In the genomic region with DNA sequence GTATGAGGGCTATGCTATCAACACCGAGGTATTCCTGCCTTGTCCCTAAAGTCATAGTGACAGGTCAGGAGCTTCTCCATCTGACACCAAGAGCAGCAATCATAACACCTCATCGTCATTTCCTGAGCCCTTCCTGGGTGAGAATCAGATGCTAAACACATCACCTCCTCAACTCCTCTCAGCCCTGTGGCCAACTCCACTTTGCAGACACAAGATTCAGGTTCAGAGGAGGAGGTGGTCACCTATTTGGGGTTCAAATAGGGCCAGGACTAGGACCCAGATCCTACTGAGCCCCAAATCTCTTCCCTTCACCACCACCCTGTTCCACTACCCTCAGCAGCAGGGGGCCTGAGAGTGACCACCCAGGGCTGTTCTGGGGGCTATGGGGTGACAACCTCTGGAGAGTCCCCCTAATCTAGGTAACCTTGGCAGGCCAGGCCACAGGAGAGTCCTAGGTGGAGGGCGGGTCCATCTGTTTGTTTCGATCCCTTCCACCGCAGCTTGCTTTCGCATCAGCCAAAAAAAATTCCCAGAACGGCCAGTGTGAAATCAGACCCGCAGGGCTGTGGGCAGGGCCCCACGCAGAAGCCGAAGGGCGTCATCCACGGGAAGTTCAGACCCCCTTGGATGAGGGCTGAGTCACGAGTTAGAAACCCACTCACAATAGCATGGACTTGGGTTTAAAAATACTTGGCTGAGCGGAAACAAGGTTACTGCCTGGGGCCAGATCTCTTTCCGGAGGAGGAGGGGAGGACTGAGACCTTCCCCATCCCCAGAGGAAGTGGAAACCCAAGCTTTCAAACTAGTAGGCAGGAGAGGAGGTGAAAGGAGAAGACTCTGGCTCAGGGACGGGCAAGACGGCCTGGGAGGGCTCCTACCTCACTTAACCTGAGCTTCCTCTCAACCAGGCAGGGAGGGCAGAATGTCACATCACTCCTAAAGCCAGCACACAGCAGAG, we compare ENCODE assay signal across 8 cellular contexts. TPM values are rescaled to one million over a fixed set of nuclear protein-coding genes. Genes with fewer than 3 reads are reported as not detected.
DNase-seq lines count a peak whose midpoint lies in the region; ATAC-seq and TF ChIP-seq lines count a peak whose summit lies in the region.

No MANE protein-coding gene starts in this region.

- POLR2A ChIA-PET in HEK293 (lab: Yijun Ruan, JAX) (interaction anchor here (1.2 kb wide), 1 partner anchor 114 kb away, joined by 3 read pairs; no protein-coding TSS in a partner anchor), OCI-LY7 (lab: Charles Lee) (interaction anchor here (0.5 to 2.7 kb wide), 8 partner anchors 9 to 1711 kb away, joined by 3 to 16 read pairs (median 4); partner anchors contain the start of gene STK10)

- H3K4me1 ChIP-seq in HEK293 (ENCODE audit: control insufficient read depth, insufficient read depth, low read length) (peaks cover 2% of the 10 kb centered on the region; the same call in 1 of the 2 replicates), OCI-LY7 (ENCODE audit: insufficient read depth, low read length, poor library complexity, severe bottlenecking) (peaks cover 52% of the 10 kb centered on the region)

- peak overlapping the region; percentile 87 for H3K4me2 ChIP-seq in OCI-LY7 (ENCODE audit: low read length)

- H3K36me3 Mint-ChIP-seq in activated naive CD8-positive, alpha-beta T cell treated with anti-CD3 and anti-CD28 coated beads for 36 hours = peaks cover 64% of the 10 kb centered on the region

- H3K27me3 Mint-ChIP-seq in activated naive CD8-positive, alpha-beta T cell treated with anti-CD3 and anti-CD28 coated beads for 36 hours = no peaks in the 10 kb centered on the region

- H4K20me1 ChIP-seq in OCI-LY7 (ENCODE audit: insufficient read depth, low read length) = no peaks in the 10 kb centered on the region

- H2AFZ ChIP-seq in OCI-LY7 (ENCODE audit: low read length) = no peak overlapping the region; the same call in 1 of the 2 replicates

- no peaks in the 10 kb centered on the region for H3K9me3 Mint-ChIP-seq in activated naive CD8-positive, alpha-beta T cell treated with anti-CD3 and anti-CD28 coated beads for 36 hours

- no peaks in the 10 kb centered on the region for H3K9me2 ChIP-seq in OCI-LY7 (ENCODE audit: insufficient read depth, low read length)

- TSS peak; percentile 14 for BruUV-seq in OCI-LY7 (replicated peaks; lab: Mats Ljungman, UMichigan)

- peak; percentile 93 for DNase-seq in GDM1 (lab: John Stamatoyannopoulos, UW)
- DNase-seq in OCI-LY7 (ENCODE audit: low spot score) = peak; percentile 62
- peak; percentile 75 for DNase-seq in activated naive CD8-positive, alpha-beta T cell treated with anti-CD3 and anti-CD28 coated beads for 36 hours
- peak; percentile 50 for DNase-seq in iPS-NIHi7 (ENCODE audit: extremely low spot score)
- DNase-seq in stimulated activated naive CD4-positive, alpha-beta T cell (lab: John Stamatoyannopoulos, UW) = peak; percentile 26 to 62 (median 44)
- DNase-seq in midbrain (lab: John Stamatoyannopoulos, UW) = no peak
- no peak for DNase-seq in left colon

- peak overlapping the region; percentile 92 for H3K27ac Mint-ChIP-seq in activated naive CD8-positive, alpha-beta T cell treated with anti-CD3 and anti-CD28 coated beads for 36 hours

- no peak overlapping the region for H3K4me3 ChIP-seq in HEK293 (ENCODE audit: low read depth, low read length)
- H3K4me3 ChIP-seq in OCI-LY7 (ENCODE audit: low read depth, low read length, poor library complexity, severe bottlenecking) = peak overlapping the region; percentile 60

- no peaks in the 10 kb centered on the region for H3K36me3 ChIP-seq in HEK293 (ENCODE audit: control insufficient read depth in 2 of 2, insufficient read depth in 1 of 2, low read length in 2 of 2)
- peaks cover 36% of the 10 kb centered on the region for H3K36me3 ChIP-seq in OCI-LY7 (ENCODE audit: insufficient read depth, low read length)

- intact Hi-C loops in OCI-LY7 (cut with micrococcal nuclease; ENCODE audit: unreplicated experiment) (loop anchor here (1.0 kb wide), 1 partner anchor 8 kb away; no protein-coding TSS in a partner anchor), left colon (cut with DNase I, micrococcal nuclease) (no loop called here)

- peaks cover 83% of the 10 kb centered on the region for H3K4me1 Mint-ChIP-seq in activated naive CD8-positive, alpha-beta T cell treated with anti-CD3 and anti-CD28 coated beads for 36 hours

- CTCF ChIA-PET in HEK293 (lab: Yijun Ruan, JAX) = no interaction called here
- CTCF ChIA-PET in OCI-LY7 (lab: Charles Lee; ENCODE audit: unreplicated experiment) = interaction anchor here (0.5 to 0.9 kb wide), 3 partner anchors 8 to 67 kb away, joined by 3 to 9 read pairs (median 4); no protein-coding TSS in a partner anchor

- no peak overlapping the region for H3K27ac ChIP-seq in HEK293 (ENCODE audit: extremely low read depth, low read depth, low read length)
- H3K27ac ChIP-seq in OCI-LY7 (ENCODE audit: low read depth, low read length, poor library complexity, severe bottlenecking) = peak overlapping the region; percentile 87

- ATAC-seq in left colon = no peak

- peaks cover 80% of the 10 kb centered on the region for H3K79me2 ChIP-seq in OCI-LY7 (ENCODE audit: insufficient read depth, low read depth, low read length)

- TF ChIP-seq CTCF in HEK293 (tag by site-specific recombination; IDR thresholded peaks at IDR 0.05) (no peak), OCI-LY7 (conservative IDR thresholded peaks at IDR 0.05; ENCODE audit: low read length) (no peak)

- H3K4me3 Mint-ChIP-seq in activated naive CD8-positive, alpha-beta T cell treated with anti-CD3 and anti-CD28 coated beads for 36 hours = peak overlapping the region; percentile 83

- no peaks in the 10 kb centered on the region for H3K9me3 ChIP-seq in HEK293 (ENCODE audit: control insufficient read depth, insufficient read depth, low read depth, low read length)
- H3K9me3 ChIP-seq in OCI-LY7 (ENCODE audit: low read length) = no peaks in the 10 kb centered on the region; the same call in 1 of the 2 replicates

TF ChIP-seq in HEK293, 187 proteins besides CTCF, POLR2A, EP300 and RAD21:
- TF ChIP-seq ZFHX2 (tag by site-specific recombination; conservative IDR thresholded peaks at IDR 0.05) (peak; percentile 52; the same call in 1 of the 2 replicates), ZNF600 (tag by site-specific recombination; IDR thresholded peaks at IDR 0.05) (peak; percentile 6; the same call in 1 of the 2 replicates), EGR2 (tag by site-specific recombination; IDR thresholded peaks at IDR 0.05; ENCODE audit: low read depth) (peak; percentile 81)
- TF ChIP-seq, protein P1, sequence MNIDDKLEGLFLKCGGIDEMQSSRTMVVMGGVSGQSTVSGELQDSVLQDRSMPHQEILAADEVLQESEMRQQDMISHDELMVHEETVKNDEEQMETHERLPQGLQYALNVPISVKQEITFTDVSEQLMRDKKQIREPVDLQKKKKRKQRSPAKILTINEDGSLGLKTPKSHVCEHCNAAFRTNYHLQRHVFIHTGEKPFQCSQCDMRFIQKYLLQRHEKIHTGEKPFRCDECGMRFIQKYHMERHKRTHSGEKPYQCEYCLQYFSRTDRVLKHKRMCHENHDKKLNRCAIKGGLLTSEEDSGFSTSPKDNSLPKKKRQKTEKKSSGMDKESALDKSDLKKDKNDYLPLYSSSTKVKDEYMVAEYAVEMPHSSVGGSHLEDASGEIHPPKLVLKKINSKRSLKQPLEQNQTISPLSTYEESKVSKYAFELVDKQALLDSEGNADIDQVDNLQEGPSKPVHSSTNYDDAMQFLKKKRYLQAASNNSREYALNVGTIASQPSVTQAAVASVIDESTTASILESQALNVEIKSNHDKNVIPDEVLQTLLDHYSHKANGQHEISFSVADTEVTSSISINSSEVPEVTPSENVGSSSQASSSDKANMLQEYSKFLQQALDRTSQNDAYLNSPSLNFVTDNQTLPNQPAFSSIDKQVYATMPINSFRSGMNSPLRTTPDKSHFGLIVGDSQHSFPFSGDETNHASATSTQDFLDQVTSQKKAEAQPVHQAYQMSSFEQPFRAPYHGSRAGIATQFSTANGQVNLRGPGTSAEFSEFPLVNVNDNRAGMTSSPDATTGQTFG (tag by site-specific recombination; IDR thresholded peaks at IDR 0.05; ENCODE audit: borderline replicate concordance) = no peak
TF ChIP-seq in HEK293: peak in this region for 3.

RNA-seq across cellular contexts. Expression of gene STK10, which starts 8.7 kb away (rescaled TPM):
- 53.1 and 53.7 TPM in 2 replicates for total RNA-seq in OCI-LY7 (2014; rRNA removed; shearing (Covaris generic))
- total RNA-seq in OCI-LY7 (2022) = 89.7 and 95.9 TPM in 2 replicates
- 10 to 100 TPM; 83.7 to 93.2 TPM for total RNA-seq in activated naive CD8-positive, alpha-beta T cell treated with anti-CD3 and anti-CD28 coated beads for 36 hours
- 10 to 100 TPM; 32.6 to 35.7 TPM for total RNA-seq in left colon

RNA-seq across cellular contexts. Expression of gene EFCAB9, which starts 14.7 kb away (rescaled TPM):
- not detected in 2 replicates for total RNA-seq in OCI-LY7 (2014; rRNA removed; shearing (Covaris generic))
- total RNA-seq in OCI-LY7 (2022) (not detected in 2 replicates), left colon (not detected)
- total RNA-seq in activated naive CD8-positive, alpha-beta T cell treated with anti-CD3 and anti-CD28 coated beads for 36 hours = not detected

Comparison
In these comparisons a context has a peak if more than half of its experiments do, and no peak if none do; other contexts are left out.
1. DNase-seq: peak in GDM1 (single experiment), OCI-LY7 (single experiment), activated naive CD8-positive, alpha-beta T cell treated with anti-CD3 and anti-CD28 coated beads for 36 hours (single experiment), iPS-NIHi7 (single experiment) and stimulated activated naive CD4-positive, alpha-beta T cell (6 of 6); none in midbrain (single experiment) and left colon (0 of 2).